In genomic region chr4:118834960-118835895, GRCh38 we compare ENCODE assay signal across 1 cellular context.
TF ChIP-seq lines count a peak whose summit lies in the region.

No MANE protein-coding gene starts in this region.

TF ChIP-seq in H1, 55 proteins besides CTCF, POLR2A, EP300 and RAD21:
- TF ChIP-seq CHD7 (IDR thresholded peaks at IDR 0.05; ENCODE audit: insufficient replicate concordance, low read length), result no peak
- TF ChIP-seq MAFK (IDR thresholded peaks at IDR 0.05; ENCODE audit: low read depth, low read length), result peak; percentile 15; the same call in 1 of the 2 replicates
- TF ChIP-seq BACH1 (IDR thresholded peaks at IDR 0.05; ENCODE audit: low read length), result peak; percentile 67
- no peak for TF ChIP-seq TEAD4 (IDR thresholded peaks at IDR 0.05; ENCODE audit: low read depth, low read length)
- TF ChIP-seq SIN3A (conservative IDR thresholded peaks at IDR 0.05 in 1 of 2, IDR thresholded peaks at IDR 0.05 in 1 of 2; ENCODE audit: low read depth in 1 of 2, low read length in 2 of 2), result peak; percentile 34 to 71; a peak in 2 of 4 replicates
- no peak for TF ChIP-seq JUN (IDR thresholded peaks at IDR 0.05; ENCODE audit: low read depth, low read length)
- no peak for TF ChIP-seq POU5F1 (IDR thresholded peaks at IDR 0.05; ENCODE audit: low read depth, low read length)
- 0 out of 2 replicates have a peak, but pooled peaks have one; percentile 17 for TF ChIP-seq TBP (IDR thresholded peaks at IDR 0.05; ENCODE audit: low read depth, low read length)
- peak; percentile 41; the same call in 1 of the 2 replicates for TF ChIP-seq TAF1 (IDR thresholded peaks at IDR 0.05; ENCODE audit: low read depth, low read length)
- TF ChIP-seq BRCA1 (IDR thresholded peaks at IDR 0.05; ENCODE audit: low read depth, low read length), result no peak
- peak; percentile 94 for TF ChIP-seq SAP30 (IDR thresholded peaks at IDR 0.05; ENCODE audit: insufficient read depth, insufficient replicate concordance, low read length)
- no peak for TF ChIP-seq CHD2 (IDR thresholded peaks at IDR 0.05; ENCODE audit: low read length)
- peak; percentile 51 for TF ChIP-seq ASH2L (IDR thresholded peaks at IDR 0.05; ENCODE audit: low read length)
